1 cellular context compared by ENCODE assay signal in the genomic region with DNA sequence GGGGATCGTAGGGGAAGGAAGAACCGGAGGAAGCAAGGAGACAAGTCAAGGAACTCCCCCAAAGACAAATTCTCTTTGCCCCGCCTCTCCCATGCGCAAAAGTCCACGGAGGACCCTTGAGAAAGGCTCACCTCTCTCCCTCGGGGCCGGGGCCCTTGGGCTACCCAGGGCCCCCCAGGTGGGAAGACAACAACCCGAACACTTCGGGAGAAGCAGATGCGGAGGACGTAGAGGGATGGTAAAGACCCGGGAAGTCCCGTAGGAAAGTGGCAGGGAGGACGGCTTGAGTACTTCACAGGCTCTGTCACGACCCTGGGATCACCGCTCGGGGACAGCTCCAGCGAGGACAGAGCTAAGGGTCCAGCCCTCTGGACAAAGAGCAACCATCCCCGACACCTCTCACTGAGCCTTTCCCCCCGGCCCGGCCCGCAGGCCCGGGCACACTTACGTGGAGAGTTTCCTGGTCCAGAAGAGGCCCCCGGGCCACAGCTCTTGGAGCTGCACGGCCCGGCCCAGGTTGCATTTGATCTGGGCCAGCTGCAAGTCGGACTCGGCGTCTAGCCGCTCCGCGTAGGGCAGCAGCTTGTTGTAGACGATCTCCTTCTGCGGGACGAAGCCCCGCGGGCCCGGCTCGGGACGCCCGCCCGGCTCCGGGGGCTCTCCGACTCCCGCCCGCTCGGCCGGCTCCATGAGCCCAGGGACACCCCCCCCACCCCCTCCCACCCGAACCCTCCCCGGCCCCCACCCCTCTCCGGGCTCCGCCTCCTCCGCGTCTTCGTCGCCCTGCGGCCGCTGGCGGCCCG.
TF ChIP-seq lines count a peak whose summit lies in the region.

No MANE protein-coding gene starts in this region.

TF ChIP-seq in K562, 482 proteins besides CTCF, POLR2A, EP300 and RAD21 (continued from another document and continues in another):
- TF ChIP-seq, protein P1, sequence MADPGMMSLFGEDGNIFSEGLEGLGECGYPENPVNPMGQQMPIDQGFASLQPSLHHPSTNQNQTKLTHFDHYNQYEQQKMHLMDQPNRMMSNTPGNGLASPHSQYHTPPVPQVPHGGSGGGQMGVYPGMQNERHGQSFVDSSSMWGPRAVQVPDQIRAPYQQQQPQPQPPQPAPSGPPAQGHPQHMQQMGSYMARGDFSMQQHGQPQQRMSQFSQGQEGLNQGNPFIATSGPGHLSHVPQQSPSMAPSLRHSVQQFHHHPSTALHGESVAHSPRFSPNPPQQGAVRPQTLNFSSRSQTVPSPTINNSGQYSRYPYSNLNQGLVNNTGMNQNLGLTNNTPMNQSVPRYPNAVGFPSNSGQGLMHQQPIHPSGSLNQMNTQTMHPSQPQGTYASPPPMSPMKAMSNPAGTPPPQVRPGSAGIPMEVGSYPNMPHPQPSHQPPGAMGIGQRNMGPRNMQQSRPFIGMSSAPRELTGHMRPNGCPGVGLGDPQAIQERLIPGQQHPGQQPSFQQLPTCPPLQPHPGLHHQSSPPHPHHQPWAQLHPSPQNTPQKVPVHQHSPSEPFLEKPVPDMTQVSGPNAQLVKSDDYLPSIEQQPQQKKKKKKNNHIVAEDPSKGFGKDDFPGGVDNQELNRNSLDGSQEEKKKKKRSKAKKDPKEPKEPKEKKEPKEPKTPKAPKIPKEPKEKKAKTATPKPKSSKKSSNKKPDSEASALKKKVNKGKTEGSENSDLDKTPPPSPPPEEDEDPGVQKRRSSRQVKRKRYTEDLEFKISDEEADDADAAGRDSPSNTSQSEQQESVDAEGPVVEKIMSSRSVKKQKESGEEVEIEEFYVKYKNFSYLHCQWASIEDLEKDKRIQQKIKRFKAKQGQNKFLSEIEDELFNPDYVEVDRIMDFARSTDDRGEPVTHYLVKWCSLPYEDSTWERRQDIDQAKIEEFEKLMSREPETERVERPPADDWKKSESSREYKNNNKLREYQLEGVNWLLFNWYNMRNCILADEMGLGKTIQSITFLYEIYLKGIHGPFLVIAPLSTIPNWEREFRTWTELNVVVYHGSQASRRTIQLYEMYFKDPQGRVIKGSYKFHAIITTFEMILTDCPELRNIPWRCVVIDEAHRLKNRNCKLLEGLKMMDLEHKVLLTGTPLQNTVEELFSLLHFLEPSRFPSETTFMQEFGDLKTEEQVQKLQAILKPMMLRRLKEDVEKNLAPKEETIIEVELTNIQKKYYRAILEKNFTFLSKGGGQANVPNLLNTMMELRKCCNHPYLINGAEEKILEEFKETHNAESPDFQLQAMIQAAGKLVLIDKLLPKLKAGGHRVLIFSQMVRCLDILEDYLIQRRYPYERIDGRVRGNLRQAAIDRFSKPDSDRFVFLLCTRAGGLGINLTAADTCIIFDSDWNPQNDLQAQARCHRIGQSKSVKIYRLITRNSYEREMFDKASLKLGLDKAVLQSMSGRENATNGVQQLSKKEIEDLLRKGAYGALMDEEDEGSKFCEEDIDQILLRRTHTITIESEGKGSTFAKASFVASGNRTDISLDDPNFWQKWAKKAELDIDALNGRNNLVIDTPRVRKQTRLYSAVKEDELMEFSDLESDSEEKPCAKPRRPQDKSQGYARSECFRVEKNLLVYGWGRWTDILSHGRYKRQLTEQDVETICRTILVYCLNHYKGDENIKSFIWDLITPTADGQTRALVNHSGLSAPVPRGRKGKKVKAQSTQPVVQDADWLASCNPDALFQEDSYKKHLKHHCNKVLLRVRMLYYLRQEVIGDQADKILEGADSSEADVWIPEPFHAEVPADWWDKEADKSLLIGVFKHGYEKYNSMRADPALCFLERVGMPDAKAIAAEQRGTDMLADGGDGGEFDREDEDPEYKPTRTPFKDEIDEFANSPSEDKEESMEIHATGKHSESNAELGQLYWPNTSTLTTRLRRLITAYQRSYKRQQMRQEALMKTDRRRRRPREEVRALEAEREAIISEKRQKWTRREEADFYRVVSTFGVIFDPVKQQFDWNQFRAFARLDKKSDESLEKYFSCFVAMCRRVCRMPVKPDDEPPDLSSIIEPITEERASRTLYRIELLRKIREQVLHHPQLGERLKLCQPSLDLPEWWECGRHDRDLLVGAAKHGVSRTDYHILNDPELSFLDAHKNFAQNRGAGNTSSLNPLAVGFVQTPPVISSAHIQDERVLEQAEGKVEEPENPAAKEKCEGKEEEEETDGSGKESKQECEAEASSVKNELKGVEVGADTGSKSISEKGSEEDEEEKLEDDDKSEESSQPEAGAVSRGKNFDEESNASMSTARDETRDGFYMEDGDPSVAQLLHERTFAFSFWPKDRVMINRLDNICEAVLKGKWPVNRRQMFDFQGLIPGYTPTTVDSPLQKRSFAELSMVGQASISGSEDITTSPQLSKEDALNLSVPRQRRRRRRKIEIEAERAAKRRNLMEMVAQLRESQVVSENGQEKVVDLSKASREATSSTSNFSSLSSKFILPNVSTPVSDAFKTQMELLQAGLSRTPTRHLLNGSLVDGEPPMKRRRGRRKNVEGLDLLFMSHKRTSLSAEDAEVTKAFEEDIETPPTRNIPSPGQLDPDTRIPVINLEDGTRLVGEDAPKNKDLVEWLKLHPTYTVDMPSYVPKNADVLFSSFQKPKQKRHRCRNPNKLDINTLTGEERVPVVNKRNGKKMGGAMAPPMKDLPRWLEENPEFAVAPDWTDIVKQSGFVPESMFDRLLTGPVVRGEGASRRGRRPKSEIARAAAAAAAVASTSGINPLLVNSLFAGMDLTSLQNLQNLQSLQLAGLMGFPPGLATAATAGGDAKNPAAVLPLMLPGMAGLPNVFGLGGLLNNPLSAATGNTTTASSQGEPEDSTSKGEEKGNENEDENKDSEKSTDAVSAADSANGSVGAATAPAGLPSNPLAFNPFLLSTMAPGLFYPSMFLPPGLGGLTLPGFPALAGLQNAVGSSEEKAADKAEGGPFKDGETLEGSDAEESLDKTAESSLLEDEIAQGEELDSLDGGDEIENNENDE (IDR thresholded peaks at IDR 0.05; ENCODE audit: low read depth, low read length) = no peak
- TF ChIP-seq ZNF41 (CRISPR knock-in tag; conservative IDR thresholded peaks at IDR 0.05) (no peak), ZFX (CRISPR knock-in tag; IDR thresholded peaks at IDR 0.05) (peak; percentile 61; the same call in 1 of the 2 replicates), SRSF7 (optimal IDR thresholded peaks at IDR 0.05; ENCODE audit: low read depth, low read length) (no peak), DMBX1 (CRISPR knock-in tag; IDR thresholded peaks at IDR 0.05; ENCODE audit: borderline replicate concordance) (no peak), HNRNPLL (IDR thresholded peaks at IDR 0.05; ENCODE audit: low read depth, low read length, poor library complexity, severe bottlenecking) (peak; percentile 42), CEBPB (tag; IDR thresholded peaks at IDR 0.05) (no peak), SETDB1 (IDR thresholded peaks at IDR 0.05; ENCODE audit: low read length) (no peak), ZNF778 (CRISPR knock-in tag; IDR thresholded peaks at IDR 0.05) (no peak), BRD4 (IDR thresholded peaks at IDR 0.05) (0 out of 2 replicates have a peak, but pooled peaks have one; percentile 48), CAMTA2 (CRISPR knock-in tag; conservative IDR thresholded peaks at IDR 0.05) (no peak), CREB1 (IDR thresholded peaks at IDR 0.05) (no peak), CREB1 (CRISPR knock-in tag; IDR thresholded peaks at IDR 0.05) (no peak), TAF1 (IDR thresholded peaks at IDR 0.05; ENCODE audit: control insufficient read depth, extremely low read depth, insufficient read depth, low read length, severe bottlenecking) (peak; percentile 55), RBFOX2 (IDR thresholded peaks at IDR 0.05; ENCODE audit: low read depth, low read length) (peak; percentile 89), SIN3A (IDR thresholded peaks at IDR 0.05; ENCODE audit: borderline replicate concordance in 2 of 2, control insufficient read depth in 1 of 2, low read depth in 2 of 2, low read length in 2 of 2) (no peak; a peak in 1 of 4 replicates), HNRNPK (IDR thresholded peaks at IDR 0.05; ENCODE audit: low read depth, low read length, poor library complexity, severe bottlenecking) (peak; percentile 79), ZNF583 (CRISPR knock-in tag; IDR thresholded peaks at IDR 0.05) (no peak), ZNF707 (CRISPR knock-in tag; conservative IDR thresholded peaks at IDR 0.05) (no peak), MYC (IDR thresholded peaks at IDR 0.05; ENCODE audit: low read depth, low read length) (no peak), MYC (CRISPR knock-in tag; IDR thresholded peaks at IDR 0.05; ENCODE audit: borderline replicate concordance, low read depth) (peak; percentile 26; the same call in 1 of the 2 replicates), TEAD4 (IDR thresholded peaks at IDR 0.05; ENCODE audit: low read length) (no peak), TEAD4 (CRISPR knock-in tag; IDR thresholded peaks at IDR 0.05; ENCODE audit: borderline replicate concordance) (0 out of 2 replicates have a peak, but pooled peaks have one; percentile 48)
- TF ChIP-seq, protein P2, sequence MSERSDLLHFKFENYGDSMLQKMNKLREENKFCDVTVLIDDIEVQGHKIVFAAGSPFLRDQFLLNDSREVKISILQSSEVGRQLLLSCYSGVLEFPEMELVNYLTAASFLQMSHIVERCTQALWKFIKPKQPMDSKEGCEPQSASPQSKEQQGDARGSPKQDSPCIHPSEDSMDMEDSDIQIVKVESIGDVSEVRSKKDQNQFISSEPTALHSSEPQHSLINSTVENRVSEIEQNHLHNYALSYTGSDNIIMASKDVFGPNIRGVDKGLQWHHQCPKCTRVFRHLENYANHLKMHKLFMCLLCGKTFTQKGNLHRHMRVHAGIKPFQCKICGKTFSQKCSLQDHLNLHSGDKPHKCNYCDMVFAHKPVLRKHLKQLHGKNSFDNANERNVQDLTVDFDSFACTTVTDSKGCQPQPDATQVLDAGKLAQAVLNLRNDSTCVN (CRISPR knock-in tag; IDR thresholded peaks at IDR 0.05) = no peak
- TF ChIP-seq, protein P3, sequence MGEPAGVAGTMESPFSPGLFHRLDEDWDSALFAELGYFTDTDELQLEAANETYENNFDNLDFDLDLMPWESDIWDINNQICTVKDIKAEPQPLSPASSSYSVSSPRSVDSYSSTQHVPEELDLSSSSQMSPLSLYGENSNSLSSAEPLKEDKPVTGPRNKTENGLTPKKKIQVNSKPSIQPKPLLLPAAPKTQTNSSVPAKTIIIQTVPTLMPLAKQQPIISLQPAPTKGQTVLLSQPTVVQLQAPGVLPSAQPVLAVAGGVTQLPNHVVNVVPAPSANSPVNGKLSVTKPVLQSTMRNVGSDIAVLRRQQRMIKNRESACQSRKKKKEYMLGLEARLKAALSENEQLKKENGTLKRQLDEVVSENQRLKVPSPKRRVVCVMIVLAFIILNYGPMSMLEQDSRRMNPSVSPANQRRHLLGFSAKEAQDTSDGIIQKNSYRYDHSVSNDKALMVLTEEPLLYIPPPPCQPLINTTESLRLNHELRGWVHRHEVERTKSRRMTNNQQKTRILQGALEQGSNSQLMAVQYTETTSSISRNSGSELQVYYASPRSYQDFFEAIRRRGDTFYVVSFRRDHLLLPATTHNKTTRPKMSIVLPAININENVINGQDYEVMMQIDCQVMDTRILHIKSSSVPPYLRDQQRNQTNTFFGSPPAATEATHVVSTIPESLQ (CRISPR knock-in tag; IDR thresholded peaks at IDR 0.05) = no peak
- TF ChIP-seq, protein P4, sequence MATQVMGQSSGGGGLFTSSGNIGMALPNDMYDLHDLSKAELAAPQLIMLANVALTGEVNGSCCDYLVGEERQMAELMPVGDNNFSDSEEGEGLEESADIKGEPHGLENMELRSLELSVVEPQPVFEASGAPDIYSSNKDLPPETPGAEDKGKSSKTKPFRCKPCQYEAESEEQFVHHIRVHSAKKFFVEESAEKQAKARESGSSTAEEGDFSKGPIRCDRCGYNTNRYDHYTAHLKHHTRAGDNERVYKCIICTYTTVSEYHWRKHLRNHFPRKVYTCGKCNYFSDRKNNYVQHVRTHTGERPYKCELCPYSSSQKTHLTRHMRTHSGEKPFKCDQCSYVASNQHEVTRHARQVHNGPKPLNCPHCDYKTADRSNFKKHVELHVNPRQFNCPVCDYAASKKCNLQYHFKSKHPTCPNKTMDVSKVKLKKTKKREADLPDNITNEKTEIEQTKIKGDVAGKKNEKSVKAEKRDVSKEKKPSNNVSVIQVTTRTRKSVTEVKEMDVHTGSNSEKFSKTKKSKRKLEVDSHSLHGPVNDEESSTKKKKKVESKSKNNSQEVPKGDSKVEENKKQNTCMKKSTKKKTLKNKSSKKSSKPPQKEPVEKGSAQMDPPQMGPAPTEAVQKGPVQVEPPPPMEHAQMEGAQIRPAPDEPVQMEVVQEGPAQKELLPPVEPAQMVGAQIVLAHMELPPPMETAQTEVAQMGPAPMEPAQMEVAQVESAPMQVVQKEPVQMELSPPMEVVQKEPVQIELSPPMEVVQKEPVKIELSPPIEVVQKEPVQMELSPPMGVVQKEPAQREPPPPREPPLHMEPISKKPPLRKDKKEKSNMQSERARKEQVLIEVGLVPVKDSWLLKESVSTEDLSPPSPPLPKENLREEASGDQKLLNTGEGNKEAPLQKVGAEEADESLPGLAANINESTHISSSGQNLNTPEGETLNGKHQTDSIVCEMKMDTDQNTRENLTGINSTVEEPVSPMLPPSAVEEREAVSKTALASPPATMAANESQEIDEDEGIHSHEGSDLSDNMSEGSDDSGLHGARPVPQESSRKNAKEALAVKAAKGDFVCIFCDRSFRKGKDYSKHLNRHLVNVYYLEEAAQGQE (CRISPR knock-in tag; IDR thresholded peaks at IDR 0.05; ENCODE audit: low read depth) = 0 out of 2 replicates have a peak, but pooled peaks have one; percentile 49
- TF ChIP-seq, protein P5, sequence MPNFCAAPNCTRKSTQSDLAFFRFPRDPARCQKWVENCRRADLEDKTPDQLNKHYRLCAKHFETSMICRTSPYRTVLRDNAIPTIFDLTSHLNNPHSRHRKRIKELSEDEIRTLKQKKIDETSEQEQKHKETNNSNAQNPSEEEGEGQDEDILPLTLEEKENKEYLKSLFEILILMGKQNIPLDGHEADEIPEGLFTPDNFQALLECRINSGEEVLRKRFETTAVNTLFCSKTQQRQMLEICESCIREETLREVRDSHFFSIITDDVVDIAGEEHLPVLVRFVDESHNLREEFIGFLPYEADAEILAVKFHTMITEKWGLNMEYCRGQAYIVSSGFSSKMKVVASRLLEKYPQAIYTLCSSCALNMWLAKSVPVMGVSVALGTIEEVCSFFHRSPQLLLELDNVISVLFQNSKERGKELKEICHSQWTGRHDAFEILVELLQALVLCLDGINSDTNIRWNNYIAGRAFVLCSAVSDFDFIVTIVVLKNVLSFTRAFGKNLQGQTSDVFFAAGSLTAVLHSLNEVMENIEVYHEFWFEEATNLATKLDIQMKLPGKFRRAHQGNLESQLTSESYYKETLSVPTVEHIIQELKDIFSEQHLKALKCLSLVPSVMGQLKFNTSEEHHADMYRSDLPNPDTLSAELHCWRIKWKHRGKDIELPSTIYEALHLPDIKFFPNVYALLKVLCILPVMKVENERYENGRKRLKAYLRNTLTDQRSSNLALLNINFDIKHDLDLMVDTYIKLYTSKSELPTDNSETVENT (CRISPR knock-in tag; IDR thresholded peaks at IDR 0.05) = no peak
- TF ChIP-seq, protein P6, sequence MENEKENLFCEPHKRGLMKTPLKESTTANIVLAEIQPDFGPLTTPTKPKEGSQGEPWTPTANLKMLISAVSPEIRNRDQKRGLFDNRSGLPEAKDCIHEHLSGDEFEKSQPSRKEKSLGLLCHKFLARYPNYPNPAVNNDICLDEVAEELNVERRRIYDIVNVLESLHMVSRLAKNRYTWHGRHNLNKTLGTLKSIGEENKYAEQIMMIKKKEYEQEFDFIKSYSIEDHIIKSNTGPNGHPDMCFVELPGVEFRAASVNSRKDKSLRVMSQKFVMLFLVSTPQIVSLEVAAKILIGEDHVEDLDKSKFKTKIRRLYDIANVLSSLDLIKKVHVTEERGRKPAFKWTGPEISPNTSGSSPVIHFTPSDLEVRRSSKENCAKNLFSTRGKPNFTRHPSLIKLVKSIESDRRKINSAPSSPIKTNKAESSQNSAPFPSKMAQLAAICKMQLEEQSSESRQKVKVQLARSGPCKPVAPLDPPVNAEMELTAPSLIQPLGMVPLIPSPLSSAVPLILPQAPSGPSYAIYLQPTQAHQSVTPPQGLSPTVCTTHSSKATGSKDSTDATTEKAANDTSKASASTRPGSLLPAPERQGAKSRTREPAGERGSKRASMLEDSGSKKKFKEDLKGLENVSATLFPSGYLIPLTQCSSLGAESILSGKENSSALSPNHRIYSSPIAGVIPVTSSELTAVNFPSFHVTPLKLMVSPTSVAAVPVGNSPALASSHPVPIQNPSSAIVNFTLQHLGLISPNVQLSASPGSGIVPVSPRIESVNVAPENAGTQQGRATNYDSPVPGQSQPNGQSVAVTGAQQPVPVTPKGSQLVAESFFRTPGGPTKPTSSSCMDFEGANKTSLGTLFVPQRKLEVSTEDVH (IDR thresholded peaks at IDR 0.05; ENCODE audit: low read depth, partially characterized antibody) = no peak
